5 cellular contexts compared by ENCODE assay signal in the genomic region with DNA sequence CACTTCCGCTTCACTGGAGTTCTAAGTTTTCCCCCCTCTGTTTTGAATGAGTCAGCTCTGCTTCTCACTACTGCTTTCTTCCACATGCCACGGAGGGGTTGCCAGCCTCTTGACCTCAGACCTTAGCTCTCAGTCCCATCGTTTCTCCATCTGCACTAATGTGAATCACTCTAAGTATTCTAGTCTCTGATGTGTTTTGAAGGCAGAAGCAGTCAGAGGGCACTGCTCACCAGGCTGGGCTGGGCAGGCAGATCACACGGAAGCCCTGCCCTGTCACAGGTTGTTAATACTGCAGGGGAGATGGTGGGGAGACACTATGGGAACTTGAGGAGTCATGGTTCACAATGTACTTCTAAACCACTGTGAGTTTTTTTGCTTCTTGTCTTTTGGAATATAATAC. TPM values are rescaled to one million over a fixed set of nuclear protein-coding genes. Genes with fewer than 3 reads are reported as not detected.
"Had no signal": no experiment of that assay in that cellular context is flagged by ENCODE, and none has a peak within 500 bp of the region (broad histone marks: within the 10 kb centered on the region; RNA-seq: fewer than 3 reads in every experiment).

No MANE protein-coding gene starts in this region.

RNA-seq across cellular contexts. Expression of a gene that starts 24.3 kb away (rescaled TPM):
- total RNA-seq: H9, HT-29, IMR-90 had no signal
- polyA plus RNA-seq: GM23338, IMR-90 had no signal

RNA-seq across cellular contexts. Expression of a gene that starts 27.8 kb away (rescaled TPM):
- total RNA-seq: GM23338, H1, H9, HT-29, IMR-90 had no signal
- polyA plus RNA-seq: GM23338, H1, IMR-90 had no signal
